7 cellular contexts compared by ENCODE assay signal in the genomic region with DNA sequence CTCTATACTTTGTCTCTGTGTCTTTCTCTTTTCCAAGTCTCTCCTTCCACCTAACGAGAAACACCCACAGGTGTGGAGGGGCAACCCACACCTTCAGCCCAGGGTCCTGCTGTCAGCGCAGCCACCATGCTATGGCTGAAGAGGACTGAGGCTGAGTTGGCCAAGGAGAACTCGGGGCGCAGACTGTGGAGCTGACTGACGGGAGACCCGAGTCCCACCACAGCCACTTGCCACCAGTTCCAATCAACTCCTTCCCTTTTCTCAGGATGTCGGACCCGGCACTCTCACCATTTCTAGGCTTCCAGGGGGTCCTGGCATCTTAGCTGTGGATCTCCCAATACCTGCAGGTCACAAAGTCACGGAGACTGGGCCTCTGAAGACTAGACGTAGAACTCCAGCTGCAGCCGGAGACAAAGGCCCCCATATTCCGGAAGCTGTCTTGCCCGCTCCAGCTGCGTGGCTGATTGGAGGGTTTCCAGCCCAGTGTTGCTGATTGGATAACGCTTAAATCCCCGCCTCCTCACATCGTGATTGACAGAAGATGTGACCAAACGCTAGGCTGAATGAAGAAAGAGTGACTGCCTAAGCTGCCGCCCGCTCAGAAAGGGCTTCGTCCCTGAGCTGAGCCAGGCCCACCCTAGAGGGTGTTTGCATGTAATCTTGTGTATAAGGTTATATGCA.
DNase-seq lines count a peak whose midpoint lies in the region; ATAC-seq and TF ChIP-seq lines count a peak whose summit lies in the region.

No MANE protein-coding gene starts in this region.

- H3K4me3 ChIP-seq in kidney epithelial cell (ENCODE audit: low read depth, low read length): peak overlapping the region; percentile 27

- H3K9me3 Mint-ChIP-seq in T-helper 2 cell treated with Interferon-gamma antibody and Interleukin-4, amounts not matched to agents 5 μg/mL and 100 μg/mL, for 36 hours: peaks cover 69% of the 10 kb centered on the region

- H3K36me3 ChIP-seq in kidney epithelial cell (ENCODE audit: control insufficient read depth, insufficient read depth, low read length): no peaks in the 10 kb centered on the region

- TF ChIP-seq CTCF in kidney epithelial cell (IDR thresholded peaks at IDR 0.05; ENCODE audit: insufficient read depth, low read length, poor library complexity, severe bottlenecking): no peak

- peak overlapping the region; percentile 94 for H3K4me3 Mint-ChIP-seq in T-helper 2 cell treated with Interferon-gamma antibody and Interleukin-4, amounts not matched to agents 5 μg/mL and 100 μg/mL, for 36 hours

- ATAC-seq in HG02938 (IDR thresholded peaks at IDR 0.05; ENCODE audit: unreplicated experiment): peak; percentile 59
- no peak for ATAC-seq in HG02763 (IDR thresholded peaks at IDR 0.05; ENCODE audit: unreplicated experiment)
- no peak for ATAC-seq in GM19397 (IDR thresholded peaks at IDR 0.05; ENCODE audit: unreplicated experiment)

- peak; percentile 78 for DNase-seq in T-helper 2 cell treated with Interferon-gamma antibody and Interleukin-4, amounts not matched to agents 5 μg/mL and 100 μg/mL, for 36 hours (ENCODE audit: low spot score)
- peak; percentile 94 for DNase-seq in astrocyte of the hippocampus (ENCODE audit: low read depth, low spot score)
- DNase-seq in kidney epithelial cell (ENCODE audit: low read depth): peak; percentile 25
- DNase-seq in stimulated activated CD4-positive, alpha-beta T cell treated with anti-CD3 and anti-CD28 coated beads, Interleukin-1b, Interleukin-23, amount 100 ng/mL, for 4 hours (ENCODE audit: low read depth in 2 of 2): peak; percentile 47 to 69

- peaks cover 26% of the 10 kb centered on the region for H3K36me3 Mint-ChIP-seq in T-helper 2 cell treated with Interferon-gamma antibody and Interleukin-4, amounts not matched to agents 5 μg/mL and 100 μg/mL, for 36 hours (ENCODE audit: low read depth)

- H3K27ac Mint-ChIP-seq in T-helper 2 cell treated with Interferon-gamma antibody and Interleukin-4, amounts not matched to agents 5 μg/mL and 100 μg/mL, for 36 hours: peak overlapping the region; percentile 92

- H3K27me3 ChIP-seq in kidney epithelial cell (ENCODE audit: control insufficient read depth, insufficient read depth, low read length): no peaks in the 10 kb centered on the region

- H3K4me1 Mint-ChIP-seq in T-helper 2 cell treated with Interferon-gamma antibody and Interleukin-4, amounts not matched to agents 5 μg/mL and 100 μg/mL, for 36 hours (ENCODE audit: low read depth): no peaks in the 10 kb centered on the region

- H3K27me3 Mint-ChIP-seq in T-helper 2 cell treated with Interferon-gamma antibody and Interleukin-4, amounts not matched to agents 5 μg/mL and 100 μg/mL, for 36 hours (ENCODE audit: low read depth): no peaks in the 10 kb centered on the region

Comparison
In these comparisons a context has a peak if more than half of its experiments do, and no peak if none do; other contexts are left out.
1. DNase-seq: peak in every context shown above with its lines; median percentile 94 in astrocyte of the hippocampus; 78 in T-helper 2 cell treated with Interferon-gamma antibody and Interleukin-4, amounts not matched to agents 5 μg/mL and 100 μg/mL, for 36 hours; 58 in stimulated activated CD4-positive, alpha-beta T cell treated with anti-CD3 and anti-CD28 coated beads, Interleukin-1b, Interleukin-23, amount 100 ng/mL, for 4 hours; 25 in kidney epithelial cell.